In genomic region chr14:34858765-34859164, GRCh38 we compare ENCODE assay signal across 12 cellular contexts.
"Had no signal": no experiment of that assay in that cellular context is flagged by ENCODE, and none has a peak within 500 bp of the region (broad histone marks: within the 10 kb centered on the region; RNA-seq: fewer than 3 reads in every experiment).

No MANE protein-coding gene starts in this region.

- FAIRE-seq: islet of Langerhans, pancreas had no signal

- H3K4me3 Mint-ChIP-seq: mesothelial cell of epicardium had no signal

- H3K27ac Mint-ChIP-seq: mesothelial cell of epicardium had no signal

- H3K36me3 ChIP-seq: pancreas had no signal

- H3K9me3 Mint-ChIP-seq: mesothelial cell of epicardium had no signal

- H3K27me3 ChIP-seq: adrenal gland, dorsolateral prefrontal cortex, pancreas, testis, upper lobe of right lung had no signal

- H3K4me1 Mint-ChIP-seq: mesothelial cell of epicardium had no signal

- H3K27ac ChIP-seq: adrenal gland, dorsolateral prefrontal cortex, pancreas, testis, upper lobe of right lung had no signal

- H3K4me3 ChIP-seq: adrenal gland, dorsolateral prefrontal cortex, lung, pancreas, testis, upper lobe of right lung had no signal

- ATAC-seq: pancreas, sciatic nerve, upper lobe of right lung had no signal

- DNase-seq: activated CD8-positive, alpha-beta memory T cell treated with anti-CD3 and anti-CD28 coated beads for 24 hours; adrenal gland; dorsolateral prefrontal cortex; pancreas; stimulated activated naive CD8-positive, alpha-beta T cell treated with anti-CD3 and anti-CD28 coated beads, Interleukin-15, amount 100 ng/mL, for 72 hours; T-helper 9 cell; testis; upper lobe of right lung had no signal

- H3K9me3 ChIP-seq: adrenal gland, pancreas, testis, upper lobe of right lung had no signal

- H3K27me3 Mint-ChIP-seq: stimulated activated naive CD8-positive, alpha-beta T cell treated with anti-CD3 and anti-CD28 coated beads, Interleukin-15, amount 100 ng/mL, for 72 hours had no signal

- H3K4me1 ChIP-seq: adrenal gland, pancreas, upper lobe of right lung had no signal
